Comparison of ENCODE assay signal across 22 cellular contexts in genomic region chr5:167217097-167217743, GRCh38.
DNase-seq lines count a peak whose midpoint lies in the region; ATAC-seq and TF ChIP-seq lines count a peak whose summit lies in the region.
"Had no signal": no experiment of that assay in that cellular context is flagged by ENCODE, and none has a peak within 500 bp of the region (broad histone marks: within the 10 kb centered on the region; RNA-seq: fewer than 3 reads in every experiment).

No MANE protein-coding gene starts in this region.

- H3K9me3 ChIP-seq in A673 (ENCODE audit: low read depth, low read length, poor library complexity, severe bottlenecking): no peaks in the 10 kb centered on the region
- H3K9me3 ChIP-seq in HAP-1: no peaks in the 10 kb centered on the region
- H3K9me3 ChIP-seq: ascending aorta, heart right ventricle, ovary, Peyer's patch had no signal

- no TSS peak for BruUV-seq in A673 (replicated peaks; lab: Mats Ljungman, UMichigan)

- no peak for ATAC-seq in activated T-cell treated with anti-CD3 and anti-CD28 coated beads, Interleukin-2, amount 50 U/mL, for 4 hours
- no peak for ATAC-seq in GM18907 (IDR thresholded peaks at IDR 0.05; ENCODE audit: unreplicated experiment)
- ATAC-seq in stimulated activated naive CD8-positive, alpha-beta T cell treated with anti-CD3 and anti-CD28 coated beads, Interleukin-15, amount 100 ng/mL, for 72 hours: no peak
- ATAC-seq: activated CD8-positive, alpha-beta T cell treated with anti-CD3 and anti-CD28 coated beads for 36 hours; activated T-cell treated with anti-CD3 and anti-CD28 coated beads, Interleukin-2, amount 50 U/mL, for 72 hours; heart right ventricle; stimulated activated memory B cell treated with anti-CD40 and anti-IgM and Interleukin-4, amounts not matched to agents 10 μg/mL and 1 μg/mL and 100 μg/mL, for 72 hours had no signal

- H3K9me3 Mint-ChIP-seq in activated T-cell treated with anti-CD3 and anti-CD28 coated beads, Interleukin-2, amount 50 U/mL, for 4 hours: no peaks in the 10 kb centered on the region
- H3K9me3 Mint-ChIP-seq in stimulated activated naive CD8-positive, alpha-beta T cell treated with anti-CD3 and anti-CD28 coated beads, Interleukin-15, amount 100 ng/mL, for 72 hours: no peaks in the 10 kb centered on the region
- H3K9me3 Mint-ChIP-seq: activated naive CD4-positive, alpha-beta T cell treated with anti-CD3 and anti-CD28 coated beads, Interleukin-2, amount 50 U/mL, for 24 hours; activated T-cell treated with anti-CD3 and anti-CD28 coated beads, Interleukin-2, amount 50 U/mL, for 72 hours had no signal

- H3K27ac ChIP-seq in A673 (ENCODE audit: low read depth, low read length, poor library complexity, severe bottlenecking): no peak overlapping the region
- H3K27ac ChIP-seq: ascending aorta, heart right ventricle, ovary, Peyer's patch had no signal

- no peaks in the 10 kb centered on the region for H3K4me1 ChIP-seq in A673 (ENCODE audit: insufficient read depth, low read length, poor library complexity, severe bottlenecking)
- peaks cover 20% of the 10 kb centered on the region for H3K4me1 ChIP-seq in HAP-1
- H3K4me1 ChIP-seq: ascending aorta, heart right ventricle, Peyer's patch had no signal

- in situ Hi-C loops in HAP-1 (cut with MboI; ENCODE audit: low sequenced_read_pairs) (no loop called here), astrocyte of the spinal cord (cut with HindIII; ENCODE audit: low sequenced_read_pairs) (no loop called here)

- no peaks in the 10 kb centered on the region for H3K36me3 ChIP-seq in A673 (ENCODE audit: insufficient read depth, low read length, poor library complexity, severe bottlenecking)
- no peaks in the 10 kb centered on the region for H3K36me3 ChIP-seq in HAP-1 (replicated peaks)
- H3K36me3 ChIP-seq: ascending aorta, heart right ventricle, ovary, Peyer's patch had no signal

- DNase-seq in A673 (ENCODE audit: low spot score) (peak; percentile 33), HAP-1 (ENCODE audit: low spot score in 2 of 2) (peak; percentile 16 to 33), astrocyte of the spinal cord (ENCODE audit: low read depth, low spot score) (peak; percentile 1), medulla oblongata (ENCODE audit: extremely low spot score) (peak; percentile 6), GM03348 (ENCODE audit: low spot score) (no peak)
- no peak for DNase-seq in activated T-cell treated with anti-CD3 and anti-CD28 coated beads, Interleukin-2, amount 50 U/mL, for 4 hours
- no peak for DNase-seq in stimulated activated naive CD8-positive, alpha-beta T cell treated with anti-CD3 and anti-CD28 coated beads, Interleukin-15, amount 100 ng/mL, for 72 hours
- DNase-seq: activated CD8-positive, alpha-beta T cell treated with anti-CD3 and anti-CD28 coated beads for 36 hours; activated T-cell treated with anti-CD3 and anti-CD28 coated beads, Interleukin-2, amount 50 U/mL, for 72 hours; CD4-positive, CD25-positive, alpha-beta regulatory T cell; heart right ventricle; NCI-H1694; NCI-H82; ovary; Peyer's patch had no signal

- H3K4me3 Mint-ChIP-seq in activated T-cell treated with anti-CD3 and anti-CD28 coated beads, Interleukin-2, amount 50 U/mL, for 4 hours: no peak overlapping the region
- no peak overlapping the region for H3K4me3 Mint-ChIP-seq in stimulated activated naive CD8-positive, alpha-beta T cell treated with anti-CD3 and anti-CD28 coated beads, Interleukin-15, amount 100 ng/mL, for 72 hours
- H3K4me3 Mint-ChIP-seq: activated CD8-positive, alpha-beta T cell treated with anti-CD3 and anti-CD28 coated beads for 36 hours; activated naive CD4-positive, alpha-beta T cell treated with anti-CD3 and anti-CD28 coated beads, Interleukin-2, amount 50 U/mL, for 24 hours; activated T-cell treated with anti-CD3 and anti-CD28 coated beads, Interleukin-2, amount 50 U/mL, for 72 hours; CD4-positive, CD25-positive, alpha-beta regulatory T cell; IgD-negative memory B cell; stimulated activated memory B cell treated with anti-CD40 and anti-IgM and Interleukin-4, amounts not matched to agents 10 μg/mL and 1 μg/mL and 100 μg/mL, for 72 hours; T-helper 2 cell treated with Interferon-gamma antibody and Interleukin-4, amounts not matched to agents 5 μg/mL and 100 μg/mL, for 36 hours had no signal

- intact Hi-C loops in A673 (cut with micrococcal nuclease; ENCODE audit: unreplicated experiment): loop anchor here (10.0 kb wide), 1 partner anchor 152 kb away; no protein-coding TSS in a partner anchor

- no peak overlapping the region for H3K4me3 ChIP-seq in A673 (ENCODE audit: low read depth, low read length, poor library complexity, severe bottlenecking)
- H3K4me3 ChIP-seq in HAP-1: no peak overlapping the region
- no peak overlapping the region for H3K4me3 ChIP-seq in astrocyte of the spinal cord (ENCODE audit: low read depth, low read length)
- H3K4me3 ChIP-seq: ascending aorta, heart right ventricle, lung, ovary, Peyer's patch had no signal

- CTCF ChIA-PET in A673 (lab: Charles Lee): no interaction called here

- POLR2A ChIA-PET in A673 (lab: Charles Lee; ENCODE audit: low non-redundant PET): no interaction called here

- H3K4me1 Mint-ChIP-seq in activated T-cell treated with anti-CD3 and anti-CD28 coated beads, Interleukin-2, amount 50 U/mL, for 4 hours (ENCODE audit: low read depth): no peaks in the 10 kb centered on the region
- no peaks in the 10 kb centered on the region for H3K4me1 Mint-ChIP-seq in stimulated activated naive CD8-positive, alpha-beta T cell treated with anti-CD3 and anti-CD28 coated beads, Interleukin-15, amount 100 ng/mL, for 72 hours
- H3K4me1 Mint-ChIP-seq: activated naive CD4-positive, alpha-beta T cell treated with anti-CD3 and anti-CD28 coated beads, Interleukin-2, amount 50 U/mL, for 24 hours; CD4-positive, CD25-positive, alpha-beta regulatory T cell; IgD-negative memory B cell; stimulated activated memory B cell treated with anti-CD40 and anti-IgM and Interleukin-4, amounts not matched to agents 10 μg/mL and 1 μg/mL and 100 μg/mL, for 72 hours had no signal

- H3K27me3 ChIP-seq in A673 (replicated peaks; ENCODE audit: insufficient read depth, low read depth, low read length, poor library complexity) (no peaks in the 10 kb centered on the region), HAP-1 (ENCODE audit: low read depth) (no peaks in the 10 kb centered on the region)
- H3K27me3 ChIP-seq: ascending aorta, heart right ventricle, ovary, Peyer's patch had no signal

- H3K27ac Mint-ChIP-seq in stimulated activated naive CD8-positive, alpha-beta T cell treated with anti-CD3 and anti-CD28 coated beads, Interleukin-15, amount 100 ng/mL, for 72 hours: no peak overlapping the region
- H3K27ac Mint-ChIP-seq: activated CD8-positive, alpha-beta T cell treated with anti-CD3 and anti-CD28 coated beads for 36 hours; activated naive CD4-positive, alpha-beta T cell treated with anti-CD3 and anti-CD28 coated beads, Interleukin-2, amount 50 U/mL, for 24 hours; activated T-cell treated with anti-CD3 and anti-CD28 coated beads, Interleukin-2, amount 50 U/mL, for 72 hours; CD4-positive, CD25-positive, alpha-beta regulatory T cell; IgD-negative memory B cell; stimulated activated memory B cell treated with anti-CD40 and anti-IgM and Interleukin-4, amounts not matched to agents 10 μg/mL and 1 μg/mL and 100 μg/mL, for 72 hours; T-helper 2 cell treated with Interferon-gamma antibody and Interleukin-4, amounts not matched to agents 5 μg/mL and 100 μg/mL, for 36 hours had no signal

- no peaks in the 10 kb centered on the region for H3K27me3 Mint-ChIP-seq in activated T-cell treated with anti-CD3 and anti-CD28 coated beads, Interleukin-2, amount 50 U/mL, for 4 hours (ENCODE audit: low read depth)
- no peaks in the 10 kb centered on the region for H3K27me3 Mint-ChIP-seq in stimulated activated naive CD8-positive, alpha-beta T cell treated with anti-CD3 and anti-CD28 coated beads, Interleukin-15, amount 100 ng/mL, for 72 hours
- H3K27me3 Mint-ChIP-seq: activated CD8-positive, alpha-beta T cell treated with anti-CD3 and anti-CD28 coated beads for 36 hours; activated naive CD4-positive, alpha-beta T cell treated with anti-CD3 and anti-CD28 coated beads, Interleukin-2, amount 50 U/mL, for 24 hours; CD4-positive, CD25-positive, alpha-beta regulatory T cell; IgD-negative memory B cell; stimulated activated memory B cell treated with anti-CD40 and anti-IgM and Interleukin-4, amounts not matched to agents 10 μg/mL and 1 μg/mL and 100 μg/mL, for 72 hours had no signal

- H3K36me3 Mint-ChIP-seq in activated T-cell treated with anti-CD3 and anti-CD28 coated beads, Interleukin-2, amount 50 U/mL, for 4 hours (ENCODE audit: insufficient read depth): no peaks in the 10 kb centered on the region
- H3K36me3 Mint-ChIP-seq: activated naive CD4-positive, alpha-beta T cell treated with anti-CD3 and anti-CD28 coated beads, Interleukin-2, amount 50 U/mL, for 24 hours; CD4-positive, CD25-positive, alpha-beta regulatory T cell; IgD-negative memory B cell; stimulated activated memory B cell treated with anti-CD40 and anti-IgM and Interleukin-4, amounts not matched to agents 10 μg/mL and 1 μg/mL and 100 μg/mL, for 72 hours had no signal

- TF ChIP-seq CTCF in A673 (conservative IDR thresholded peaks at IDR 0.05; ENCODE audit: low read depth, low read length) (no peak; the same call in 1 of the 2 replicates), astrocyte of the spinal cord (IDR thresholded peaks at IDR 0.05; ENCODE audit: low read depth, low read length) (no peak)

Comparison
In these comparisons a context has a peak if more than half of its experiments do, and no peak if none do; other contexts are left out.
1. DNase-seq: peak in A673 (single experiment), HAP-1 (2 of 2), astrocyte of the spinal cord (single experiment) and medulla oblongata (single experiment); none in activated T-cell treated with anti-CD3 and anti-CD28 coated beads, Interleukin-2, amount 50 U/mL, for 4 hours (single experiment), stimulated activated naive CD8-positive, alpha-beta T cell treated with anti-CD3 and anti-CD28 coated beads, Interleukin-15, amount 100 ng/mL, for 72 hours (0 of 2) and GM03348 (single experiment).